ENCODE assay signal across 35 cellular contexts in genomic region chr2:94939349-94939748, GRCh38.
"Had no signal": no experiment of that assay in that cellular context is flagged by ENCODE, and none has a peak within 500 bp of the region (broad histone marks: within the 10 kb centered on the region; RNA-seq: fewer than 3 reads in every experiment).

No MANE protein-coding gene starts in this region.

- H3K9me3 ChIP-seq: MG63 had no signal

- H3K4me3 ChIP-seq: MG63 had no signal

- H3K36me3 ChIP-seq: MG63 had no signal

- DNase-seq: Karpas-422, Kasumi-1, MG63, MM.1S, NCI-H1048, NCI-H1092, NCI-H1092 treated with DMSO at 0.1 percent for 48 hours, NCI-H1105, NCI-H1105 treated with DMSO at 0.1 percent for 48 hours, NCI-H1417, NCI-H1417 treated with DMSO at 0.1 percent for 48 hours, NCI-H1436, NCI-H1436 treated with DMSO at 0.1 percent for 48 hours, NCI-H146, NCI-H1694, NCI-H1694 treated with DMSO at 0.1 percent for 48 hours, NCI-H187, NCI-H187 treated with DMSO at 0.1 percent for 48 hours, NCI-H1930, NCI-H2029, NCI-H2029 treated with DMSO at 0.1 percent for 48 hours, NCI-H2081, NCI-H2081 treated with DMSO at 0.1 percent for 48 hours, NCI-H2107, NCI-H2171, NCI-H2171 treated with DMSO at 0.1 percent for 48 hours, NCI-H2227 treated with DMSO at 0.1 percent for 48 hours, NCI-H226, NCI-H345, NCI-H446, NCI-H446 treated with DMSO at 0.1 percent for 48 hours, NCI-H510A, NCI-H510A treated with DMSO at 0.1 percent for 48 hours, NCI-H524, NCI-H524 treated with DMSO at 0.1 percent for 48 hours had no signal
